Comparison of ENCODE assay signal across 1 cellular context in genomic region chr19:44582581-44583265, GRCh38.
A peak's percentile ranks its signal among the peaks of the same experiment; 100 is the strongest.
TF ChIP-seq lines count a peak whose summit lies in the region.

No MANE protein-coding gene starts in this region.

TF ChIP-seq in H1, 55 proteins besides CTCF, POLR2A, EP300 and RAD21:
- TF ChIP-seq MAX (IDR thresholded peaks at IDR 0.05) (0 out of 2 replicates have a peak, but pooled peaks have one; percentile 19), SIN3A (conservative IDR thresholded peaks at IDR 0.05 in 1 of 2, IDR thresholded peaks at IDR 0.05 in 1 of 2; ENCODE audit: low read depth in 1 of 2, low read length in 2 of 2) (no peak), CREB1 (IDR thresholded peaks at IDR 0.05) (peak; percentile 40; the same call in 1 of the 2 replicates)
